ENCODE assay signal across 9 cellular contexts in the genomic region with DNA sequence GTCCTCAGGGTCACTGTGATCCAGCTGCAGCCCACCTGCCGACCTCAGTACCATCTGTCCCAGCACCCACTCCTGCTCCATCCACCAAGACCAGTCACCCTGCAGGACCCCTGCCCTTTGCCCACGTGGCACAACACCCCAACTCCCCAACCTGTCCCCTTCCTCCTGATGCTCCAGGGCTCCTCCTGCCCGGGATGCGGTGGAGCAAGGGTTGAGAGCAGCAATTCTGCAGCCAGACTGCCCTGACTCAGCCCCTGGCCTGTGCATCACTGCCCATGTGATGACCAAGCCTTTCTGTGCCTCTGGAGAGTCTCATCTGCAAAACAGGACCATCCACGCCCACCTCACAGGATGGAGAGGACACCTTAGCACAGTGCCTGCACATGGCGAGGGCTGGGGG. TPM values are rescaled to one million over a fixed set of nuclear protein-coding genes. Genes with fewer than 3 reads are reported as not detected.
"Had no signal": no experiment of that assay in that cellular context is flagged by ENCODE, and none has a peak within 500 bp of the region (broad histone marks: within the 10 kb centered on the region; RNA-seq: fewer than 3 reads in every experiment).

No MANE protein-coding gene starts in this region.

RNA-seq across cellular contexts. Expression of gene RAB6D, which starts 24.9 kb away (rescaled TPM):
- total RNA-seq: endothelial cell of umbilical vein, epithelial cell of proximal tubule, gastrocnemius medialis, glomerular endothelial cell, left lung, lower leg skin, lower lobe of right lung, lung microvascular endothelial cell, mesothelial cell of epicardium had no signal
